22 cellular contexts compared by ENCODE assay signal in genomic region chr22:17269224-17269606, GRCh38. TPM values are rescaled to one million over a fixed set of nuclear protein-coding genes. Genes with fewer than 3 reads are reported as not detected.
DNase-seq lines count a peak whose midpoint lies in the region; TF ChIP-seq lines count a peak whose summit lies in the region.
"Had no signal": no experiment of that assay in that cellular context is flagged by ENCODE, and none has a peak within 500 bp of the region (broad histone marks: within the 10 kb centered on the region; RNA-seq: fewer than 3 reads in every experiment).

No MANE protein-coding gene starts in this region.

- H3K4me3 ChIP-seq in HUES64 (ENCODE audit: low read length) (no peak overlapping the region), colonic mucosa (no peak overlapping the region), Peyer's patch (no peak overlapping the region), esophagus squamous epithelium (no peak overlapping the region)
- H3K4me3 ChIP-seq: GM12878, GM23338, MG63 had no signal

- peak overlapping the region; percentile 27; the same call in 1 of the 2 replicates for H3K27ac ChIP-seq in HUES64 (ENCODE audit: low read depth, low read length)
- H3K27ac ChIP-seq in colonic mucosa = no peak overlapping the region
- peak overlapping the region in 1 of 4 donors; percentile 16 for H3K27ac ChIP-seq in Peyer's patch
- no peak overlapping the region for H3K27ac ChIP-seq in esophagus squamous epithelium
- H3K27ac ChIP-seq: 22Rv1 had no signal

- H3K9me3 ChIP-seq in HUES64 (ENCODE audit: insufficient read depth, low read depth, low read length) (no peaks in the 10 kb centered on the region), colonic mucosa (no peaks in the 10 kb centered on the region), Peyer's patch (no peaks in the 10 kb centered on the region), esophagus squamous epithelium (no peaks in the 10 kb centered on the region)
- H3K9me3 ChIP-seq: MG63 had no signal

- H3K36me3 ChIP-seq in HUES64 (ENCODE audit: insufficient read depth, low read length) = no peaks in the 10 kb centered on the region
- no peaks in the 10 kb centered on the region for H3K36me3 ChIP-seq in colonic mucosa
- H3K36me3 ChIP-seq in Peyer's patch = no peaks in the 10 kb centered on the region
- H3K36me3 ChIP-seq in esophagus squamous epithelium = no peaks in the 10 kb centered on the region
- H3K36me3 ChIP-seq: MG63 had no signal

- TF ChIP-seq POLR2A in Peyer's patch (IDR thresholded peaks at IDR 0.05) (no peak), esophagus squamous epithelium (IDR thresholded peaks at IDR 0.05) (no peak)

- TF ChIP-seq CTCF in colonic mucosa (IDR thresholded peaks at IDR 0.05) = no peak
- no peak for TF ChIP-seq CTCF in Peyer's patch (IDR thresholded peaks at IDR 0.05)
- no peak for TF ChIP-seq CTCF in esophagus squamous epithelium (IDR thresholded peaks at IDR 0.05)

- peaks cover 66% of the 10 kb centered on the region for H3K4me1 ChIP-seq in HUES64 (ENCODE audit: insufficient read depth, low read length)
- peaks cover 5% of the 10 kb centered on the region for H3K4me1 ChIP-seq in colonic mucosa
- peaks cover 0 to 39% (median 0%) of the 10 kb centered on the region in 4 donors for H3K4me1 ChIP-seq in Peyer's patch
- peaks cover 5 to 11% (median 5%) of the 10 kb centered on the region in 3 donors for H3K4me1 ChIP-seq in esophagus squamous epithelium

- H3K27me3 ChIP-seq in HUES64 (ENCODE audit: insufficient read depth, low read length) = no peaks in the 10 kb centered on the region
- no peaks in the 10 kb centered on the region for H3K27me3 ChIP-seq in colonic mucosa
- H3K27me3 ChIP-seq in Peyer's patch = no peaks in the 10 kb centered on the region
- H3K27me3 ChIP-seq in esophagus squamous epithelium = no peaks in the 10 kb centered on the region
- H3K27me3 ChIP-seq: MG63 had no signal

- intact Hi-C loops in colonic mucosa (cut with DNase I) = no loop called here
- intact Hi-C loops in esophagus squamous epithelium (cut with DNase I) = no loop called here

- DNase-seq in NCI-H1092 treated with DMSO at 0.1 percent for 48 hours (lab: John Stamatoyannopoulos, UW) = peak; percentile 38
- DNase-seq in NCI-H1092 (lab: John Stamatoyannopoulos, UW) = no peak
- DNase-seq in colonic mucosa = no peak
- peak; percentile 15 for DNase-seq in retina
- DNase-seq in Peyer's patch = no peak
- DNase-seq in esophagus squamous epithelium (lab: John Stamatoyannopoulos, UW) = no peak
- no peak for DNase-seq in nucleus accumbens (lab: John Stamatoyannopoulos, UW)
- DNase-seq: CD8-positive, alpha-beta T cell; GDM1; HFFc6; IMR-90; Karpas-422; MG63; NCI-H1105; NCI-H187 treated with DMSO at 0.1 percent for 48 hours; NCI-H510A; RPMI8226; SIG-M5 had no signal

- no peak overlapping the region for H3K9ac ChIP-seq in HUES64 (ENCODE audit: low read depth, low read length)
- peak overlapping the region; percentile 37 to 46 for H3K9ac ChIP-seq in colonic mucosa (ENCODE audit: low read depth in 2 of 2, low read length in 2 of 2)

- WGBS in HUES64 = 88% methylated on average over 2 of the region's 2 CpGs
- 57% methylated on average over 2 of the region's 2 CpGs; no CpG with 5 or more reads in 1 of the 2 donors for WGBS in esophagus squamous epithelium, 2 donors

RNA-seq across cellular contexts. Expression of gene ADA2, which starts 50.0 kb away (rescaled TPM):
- 11.8 TPM for polyA plus RNA-seq in HUES64 (2013, experiment 1 of 2)
- polyA plus RNA-seq in HUES64 (2013, experiment 2 of 2) = 13.6 TPM
- 10 to 100 TPM in 1 of 2 donors, 1 to 10 TPM in 1; 7.7 to 20.7 TPM for total RNA-seq in colonic mucosa
- total RNA-seq in Peyer's patch = 10 to 100 TPM in 2 of 4 donors, 1 to 10 TPM in 2; 7.4 to 52.8 (median 14.2) TPM
- total RNA-seq in esophagus squamous epithelium = 10 to 100 TPM in 1 of 4 donors, 1 to 10 TPM in 3; 1.3 to 11.1 (median 5.3) TPM

Comparison
In these comparisons a context has a peak if more than half of its experiments do, and no peak if none do; other contexts are left out.
1. DNase-seq: peak in NCI-H1092 treated with DMSO at 0.1 percent for 48 hours (single experiment) and retina (single experiment); none in NCI-H1092 (single experiment), colonic mucosa (single experiment), Peyer's patch (0 of 3), esophagus squamous epithelium (single experiment) and nucleus accumbens (0 of 56).